ENCODE assay signal across 25 cellular contexts in the genomic region with DNA sequence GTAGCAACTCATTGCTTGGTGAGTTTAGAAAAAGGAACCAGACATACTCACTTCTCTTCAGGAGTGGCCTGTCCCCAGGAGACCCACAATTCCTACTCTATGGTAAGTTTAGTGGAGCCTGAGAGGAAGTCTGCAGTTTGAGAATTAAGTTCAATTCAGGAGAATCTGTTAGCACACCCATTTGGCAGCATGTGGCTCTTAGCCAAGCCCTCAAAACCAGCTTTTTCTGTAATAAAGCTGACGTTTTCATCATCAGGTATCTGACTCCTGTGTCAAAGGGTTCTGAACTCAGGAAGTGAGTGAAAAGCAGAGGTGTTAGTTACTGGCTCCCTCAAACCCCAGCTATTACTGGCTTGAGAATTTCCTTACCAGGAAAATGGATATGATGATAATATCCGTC. TPM values are rescaled to one million over a fixed set of nuclear protein-coding genes. Genes with fewer than 3 reads are reported as not detected.
DNase-seq lines count a peak whose midpoint lies in the region; FAIRE-seq and TF ChIP-seq lines count a peak whose summit lies in the region.
"Had no signal": no experiment of that assay in that cellular context is flagged by ENCODE, and none has a peak within 500 bp of the region (broad histone marks: within the 10 kb centered on the region; RNA-seq: fewer than 3 reads in every experiment).

No MANE protein-coding gene starts in this region.

- H3K4me1 ChIP-seq in trophoblast cell (ENCODE audit: control insufficient read depth in 1 of 2, insufficient read depth in 2 of 2, low read length in 2 of 2) (peaks cover 10% of the 10 kb centered on the region in 2 experiments), prostate gland (replicated peaks) (no peaks in the 10 kb centered on the region)
- H3K4me1 ChIP-seq: Peyer's patch had no signal

- no peak overlapping the region for H4K8ac ChIP-seq in trophoblast cell (ENCODE audit: low read depth, low read length)

- TF ChIP-seq CTCF in prostate gland (IDR thresholded peaks at IDR 0.05) = no peak

- peak overlapping the region; percentile 78 for H2AK5ac ChIP-seq in trophoblast cell (ENCODE audit: low read length)

- WGBS in trophoblast cell (ENCODE audit: extremely low coverage, insufficient coverage, insufficient read length) = 100% methylated on average over 1 of the region's 2 CpGs
- 38% methylated on average over 2 of the region's 2 CpGs for WGBS in prostate gland

- no peaks in the 10 kb centered on the region for H3K27me3 Mint-ChIP-seq in activated T-cell treated with anti-CD3 and anti-CD28 coated beads, Interleukin-2, amount 50 U/mL, for 24 hours
- H3K27me3 Mint-ChIP-seq: stimulated activated memory B cell treated with anti-CD40 and anti-IgM and Interleukin-4, amounts not matched to agents 10 μg/mL and 1 μg/mL and 100 μg/mL, for 72 hours had no signal

- H3K9me3 Mint-ChIP-seq in activated T-cell treated with anti-CD3 and anti-CD28 coated beads, Interleukin-2, amount 50 U/mL, for 24 hours = no peaks in the 10 kb centered on the region
- H3K9me3 Mint-ChIP-seq: type B pancreatic cell had no signal

- H2AFZ ChIP-seq in trophoblast cell (ENCODE audit: insufficient read depth, low read length, poor library complexity) = no peak overlapping the region

- H3K23ac ChIP-seq in trophoblast cell (ENCODE audit: low read length) = no peak overlapping the region

- peak overlapping the region; percentile 26 for H3K27ac ChIP-seq in trophoblast cell (ENCODE audit: low read depth, low read length)
- no peak overlapping the region for H3K27ac ChIP-seq in prostate gland
- H3K27ac ChIP-seq: esophagus muscularis mucosa, neutrophil, Peyer's patch, right atrium auricular region had no signal

- H3K79me1 ChIP-seq in trophoblast cell (ENCODE audit: low read length) = peaks cover 15% of the 10 kb centered on the region

- H3K9me3 ChIP-seq in trophoblast cell (ENCODE audit: insufficient read depth, low read depth, low read length) (no peaks in the 10 kb centered on the region), prostate gland (no peaks in the 10 kb centered on the region)
- H3K9me3 ChIP-seq: esophagus muscularis mucosa, neutrophil, Peyer's patch, right atrium auricular region had no signal

- DNase-seq in activated T-cell treated with anti-CD3 and anti-CD28 coated beads, Interleukin-2, amount 50 U/mL, for 24 hours = no peak
- no peak for DNase-seq in activated T-cell treated with anti-CD3 and anti-CD28 coated beads for 4 hours
- DNase-seq in GM18507 (ENCODE audit: extremely low spot score, insufficient read length, low read depth) = no peak
- DNase-seq in OCI-M1 (lab: John Stamatoyannopoulos, UW) = peak; percentile 38
- DNase-seq in trophoblast cell = no peak
- no peak for DNase-seq in prostate gland (ENCODE audit: low spot score)
- no peak for DNase-seq in medulla oblongata (ENCODE audit: extremely low spot score)
- DNase-seq in NCI-H446 treated with DMSO at 0.1 percent for 48 hours (lab: John Stamatoyannopoulos, UW) = no peak
- DNase-seq: activated CD4-positive, alpha-beta T cell treated with anti-CD3 and anti-CD28 coated beads for 4 hours; anterior cingulate cortex; cerebellar nuclear complex; COR-L47; effector CD8-positive, alpha-beta T cell; EL; HCEC 1CT; NCI-H2171; NCI-H774; Peyer's patch had no signal

- H2BK5ac ChIP-seq in trophoblast cell (ENCODE audit: low read depth, low read length, poor library complexity) = peak overlapping the region; percentile 67

- H3K9ac ChIP-seq in trophoblast cell (ENCODE audit: low read length) = no peak overlapping the region

- no peaks in the 10 kb centered on the region for H3K27me3 ChIP-seq in trophoblast cell (ENCODE audit: insufficient read depth, low read length)
- H3K27me3 ChIP-seq in prostate gland (replicated peaks; ENCODE audit: insufficient read depth) = no peaks in the 10 kb centered on the region
- H3K27me3 ChIP-seq: esophagus muscularis mucosa, Peyer's patch, right atrium auricular region had no signal

- intact Hi-C loops in prostate gland (cut with DNase I) = no loop called here

- no peak overlapping the region for H3K14ac ChIP-seq in trophoblast cell (ENCODE audit: low read length)

- H3K4me2 ChIP-seq in trophoblast cell (ENCODE audit: low read length) = no peak overlapping the region

- no peak overlapping the region for H3K18ac ChIP-seq in trophoblast cell (ENCODE audit: low read length)

- peak overlapping the region; percentile 59 for H2BK120ac ChIP-seq in trophoblast cell (ENCODE audit: insufficient read depth, low read length, poor library complexity)

- H3K36me3 ChIP-seq in trophoblast cell (ENCODE audit: control insufficient read depth in 1 of 2, insufficient read depth in 2 of 2, low read length in 2 of 2) = no peaks in the 10 kb centered on the region
- no peaks in the 10 kb centered on the region for H3K36me3 ChIP-seq in prostate gland
- H3K36me3 ChIP-seq: esophagus muscularis mucosa, neutrophil, Peyer's patch, right atrium auricular region had no signal

- no peaks in the 10 kb centered on the region for H3K36me3 Mint-ChIP-seq in activated T-cell treated with anti-CD3 and anti-CD28 coated beads, Interleukin-2, amount 50 U/mL, for 24 hours (ENCODE audit: low read depth)
- H3K36me3 Mint-ChIP-seq: type B pancreatic cell had no signal

- no peak overlapping the region for H3K4me3 ChIP-seq in trophoblast cell (ENCODE audit: low read depth, low read length)
- no peak overlapping the region for H3K4me3 ChIP-seq in prostate gland
- H3K4me3 ChIP-seq: esophagus muscularis mucosa, Peyer's patch, right atrium auricular region had no signal

- TF ChIP-seq POLR2A in prostate gland (IDR thresholded peaks at IDR 0.05) = no peak

- no peak overlapping the region for H4K12ac ChIP-seq in trophoblast cell (ENCODE audit: low read depth, low read length)

- H3K79me2 ChIP-seq in trophoblast cell (ENCODE audit: control insufficient read depth, insufficient read depth, low read length, poor library complexity) = no peaks in the 10 kb centered on the region

- no peak overlapping the region for H3K4me3 Mint-ChIP-seq in activated T-cell treated with anti-CD3 and anti-CD28 coated beads, Interleukin-2, amount 50 U/mL, for 24 hours
- H3K4me3 Mint-ChIP-seq: stimulated activated memory B cell treated with anti-CD40 and anti-IgM and Interleukin-4, amounts not matched to agents 10 μg/mL and 1 μg/mL and 100 μg/mL, for 72 hours; type B pancreatic cell had no signal

- H4K91ac ChIP-seq in trophoblast cell (ENCODE audit: low read depth, low read length) = peak overlapping the region; percentile 32

- H3K27ac Mint-ChIP-seq in activated T-cell treated with anti-CD3 and anti-CD28 coated beads, Interleukin-2, amount 50 U/mL, for 24 hours = peak overlapping the region; percentile 65
- H3K27ac Mint-ChIP-seq: type B pancreatic cell had no signal

- H3K4ac ChIP-seq in trophoblast cell (ENCODE audit: low read depth, low read length) = no peak overlapping the region

- peak overlapping the region; percentile 75 for H2BK12ac ChIP-seq in trophoblast cell (ENCODE audit: low read length)

- peaks cover 77% of the 10 kb centered on the region for H3K4me1 Mint-ChIP-seq in activated T-cell treated with anti-CD3 and anti-CD28 coated beads, Interleukin-2, amount 50 U/mL, for 24 hours (ENCODE audit: low read depth)

- FAIRE-seq in GM18507 (lab: Jason Lieb, UNC) = peak; percentile 56

RNA-seq across cellular contexts. Expression of gene RGS16, which starts 20.4 kb away (rescaled TPM):
- 138 and 141 TPM in 2 replicates for polyA plus RNA-seq in trophoblast cell (2013)
- total RNA-seq in prostate gland = 1 to 10 TPM; 1.5 to 1.9 TPM

RNA-seq across cellular contexts. Expression of gene RNASEL, which starts 35.5 kb away (rescaled TPM):
- polyA plus RNA-seq in trophoblast cell (2013) = 1.2 and 1.4 TPM in 2 replicates
- total RNA-seq in prostate gland = 10 to 100 TPM in 1 of 2 donors, 1 to 10 TPM in 1; 7.6 to 10.7 TPM

RNA-seq across cellular contexts. Expression of gene RGS8, which starts 59.8 kb away (rescaled TPM):
- 0.07 and 0.22 TPM in 2 replicates for polyA plus RNA-seq in trophoblast cell (2013)
- total RNA-seq in prostate gland = 1 to 10 TPM in 1 of 2 donors, not detected in 1; 1.5 TPM
- total RNA-seq: left lobe of liver, Peyer's patch had no signal
- polyA plus RNA-seq: AG04450 had no signal
